In genomic region chr12:16531623-16532022, GRCh38 we compare ENCODE assay signal across 14 cellular contexts.
DNase-seq lines count a peak whose midpoint lies in the region; ATAC-seq lines count a peak whose summit lies in the region.
"Had no signal": no experiment of that assay in that cellular context is flagged by ENCODE, and none has a peak within 500 bp of the region (broad histone marks: within the 10 kb centered on the region; RNA-seq: fewer than 3 reads in every experiment).

No MANE protein-coding gene starts in this region.

- H3K27me3 Mint-ChIP-seq in activated naive CD8-positive, alpha-beta T cell treated with anti-CD3 and anti-CD28 coated beads, Interleukin-2, amount 50 U/mL, for 24 hours = no peaks in the 10 kb centered on the region
- H3K27me3 Mint-ChIP-seq: central memory CD8-positive, alpha-beta T cell; IgD-negative memory B cell had no signal

- H3K9me3 Mint-ChIP-seq in activated naive CD8-positive, alpha-beta T cell treated with anti-CD3 and anti-CD28 coated beads, Interleukin-2, amount 50 U/mL, for 24 hours = peaks cover 4% of the 10 kb centered on the region

- H3K36me3 Mint-ChIP-seq in activated naive CD8-positive, alpha-beta T cell treated with anti-CD3 and anti-CD28 coated beads, Interleukin-2, amount 50 U/mL, for 24 hours (ENCODE audit: low read depth) = no peaks in the 10 kb centered on the region
- H3K36me3 Mint-ChIP-seq: CD14-positive monocyte, IgD-negative memory B cell had no signal

- DNase-seq in NCI-H1436 (lab: John Stamatoyannopoulos, UW) (peak; percentile 69), NCI-H748 treated with DMSO at 0.1 percent for 48 hours (lab: John Stamatoyannopoulos, UW) (peak; percentile 93), myocyte (ENCODE audit: low read depth) (peak; percentile 83)
- no peak for DNase-seq in stimulated activated CD4-positive, alpha-beta T cell treated with anti-CD3 and anti-CD28 coated beads, Interleukin-1b, Interleukin-23, amount 100 ng/mL, for 48 hours
- no peak for DNase-seq in activated naive CD8-positive, alpha-beta T cell treated with anti-CD3 and anti-CD28 coated beads, Interleukin-2, amount 50 U/mL, for 24 hours
- DNase-seq: kidney, WERI-Rb-1 had no signal

- no peaks in the 10 kb centered on the region for H3K4me1 Mint-ChIP-seq in activated naive CD8-positive, alpha-beta T cell treated with anti-CD3 and anti-CD28 coated beads, Interleukin-2, amount 50 U/mL, for 24 hours
- H3K4me1 Mint-ChIP-seq: CD14-positive monocyte; central memory CD8-positive, alpha-beta T cell; IgD-negative memory B cell had no signal

- H3K4me3 Mint-ChIP-seq in activated naive CD8-positive, alpha-beta T cell treated with anti-CD3 and anti-CD28 coated beads, Interleukin-2, amount 50 U/mL, for 24 hours = no peak overlapping the region
- H3K4me3 Mint-ChIP-seq: activated T-helper 1 cell treated with anti-CD3 and anti-CD28 coated beads, Interleukin-12 subunit alpha, Interleukin-12 subunit beta, Interleukin-2, Interleukin-4 antibody, amounts not matched to agents 30 ng/mL and 10 ng/mL and 1 ng/mL, durations not matched to agents 14 hours and 24 hours and 36 hours; CD14-positive monocyte; central memory CD8-positive, alpha-beta T cell; IgD-negative memory B cell had no signal

- no peak overlapping the region for H3K27ac Mint-ChIP-seq in activated naive CD8-positive, alpha-beta T cell treated with anti-CD3 and anti-CD28 coated beads, Interleukin-2, amount 50 U/mL, for 24 hours
- H3K27ac Mint-ChIP-seq: activated T-helper 1 cell treated with anti-CD3 and anti-CD28 coated beads, Interleukin-12 subunit alpha, Interleukin-12 subunit beta, Interleukin-2, Interleukin-4 antibody, amounts not matched to agents 30 ng/mL and 10 ng/mL and 1 ng/mL, durations not matched to agents 14 hours and 24 hours and 36 hours; CD14-positive monocyte had no signal

- ATAC-seq in GM18907 (IDR thresholded peaks at IDR 0.05; ENCODE audit: unreplicated experiment) (peak; percentile 83), GM21447 (IDR thresholded peaks at IDR 0.05; ENCODE audit: unreplicated experiment) (no peak), HG03135 (IDR thresholded peaks at IDR 0.05; ENCODE audit: unreplicated experiment) (no peak)
- no peak for ATAC-seq in activated naive CD8-positive, alpha-beta T cell treated with anti-CD3 and anti-CD28 coated beads, Interleukin-2, amount 50 U/mL, for 24 hours

Comparison
In these comparisons a context has a peak if more than half of its experiments do, and no peak if none do; other contexts are left out.
1. DNase-seq: peak in NCI-H1436 (single experiment), NCI-H748 treated with DMSO at 0.1 percent for 48 hours (single experiment) and myocyte (single experiment); none in stimulated activated CD4-positive, alpha-beta T cell treated with anti-CD3 and anti-CD28 coated beads, Interleukin-1b, Interleukin-23, amount 100 ng/mL, for 48 hours (single experiment) and activated naive CD8-positive, alpha-beta T cell treated with anti-CD3 and anti-CD28 coated beads, Interleukin-2, amount 50 U/mL, for 24 hours (single experiment).